In the genomic region with DNA sequence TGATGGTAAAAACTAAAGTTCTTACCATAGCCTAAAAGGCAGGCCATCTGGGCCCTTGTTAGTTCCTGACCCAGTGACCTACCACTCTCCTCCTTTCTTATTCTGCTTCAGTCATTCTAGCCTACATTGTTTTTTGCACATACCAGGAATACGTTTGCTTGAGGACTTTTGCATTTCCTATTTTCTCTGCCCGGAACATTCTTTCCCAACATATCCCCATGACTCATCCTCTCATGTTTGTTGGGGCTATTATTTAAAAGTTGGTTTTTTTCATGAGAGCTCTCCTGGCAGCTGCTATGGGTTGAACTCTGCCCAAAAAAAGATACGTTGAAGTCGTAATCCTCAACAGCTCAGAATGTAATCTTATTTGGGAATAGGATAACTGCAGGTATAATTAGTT, we compare ENCODE assay signal across 16 cellular contexts.
DNase-seq lines count a peak whose midpoint lies in the region; ATAC-seq, FAIRE-seq and TF ChIP-seq lines count a peak whose summit lies in the region.
"Had no signal": no experiment of that assay in that cellular context is flagged by ENCODE, and none has a peak within 500 bp of the region (broad histone marks: within the 10 kb centered on the region; RNA-seq: fewer than 3 reads in every experiment).

No MANE protein-coding gene starts in this region.

- H3K36me3 ChIP-seq in HUES48 (ENCODE audit: control insufficient read depth, insufficient read depth, low read length) = no peaks in the 10 kb centered on the region
- H3K36me3 ChIP-seq in gastroesophageal sphincter = no peaks in the 10 kb centered on the region
- no peaks in the 10 kb centered on the region for H3K36me3 ChIP-seq in rectal smooth muscle tissue (ENCODE audit: control insufficient read depth, insufficient read depth, low read length)
- H3K36me3 ChIP-seq: right lobe of liver had no signal

- H3K9me3 ChIP-seq in HUES48 (ENCODE audit: control insufficient read depth, insufficient read depth, low read length) (peaks cover 5% of the 10 kb centered on the region; the same call in 1 of the 2 replicates), gastroesophageal sphincter (peaks cover 0 to 11% (median 0%) of the 10 kb centered on the region in 3 donors)
- H3K9me3 ChIP-seq: right lobe of liver had no signal

- H3K4me1 ChIP-seq in HUES48 (ENCODE audit: control insufficient read depth, insufficient read depth, low read length) (peaks cover 11% of the 10 kb centered on the region; the same call in 1 of the 2 replicates), gastroesophageal sphincter (no peaks in the 10 kb centered on the region), rectal smooth muscle tissue (ENCODE audit: control insufficient read depth, insufficient read depth, low read length) (peaks cover 3% of the 10 kb centered on the region)
- H3K4me1 ChIP-seq: right lobe of liver had no signal

- TF ChIP-seq CTCF in gastroesophageal sphincter (IDR thresholded peaks at IDR 0.05) = no peak

- no peak overlapping the region for H3K4me3 ChIP-seq in HUES48 (ENCODE audit: low read depth, low read length)
- H3K4me3 ChIP-seq in gastroesophageal sphincter = no peak overlapping the region
- no peak overlapping the region for H3K4me3 ChIP-seq in rectal smooth muscle tissue (ENCODE audit: low read length)
- H3K4me3 ChIP-seq: right lobe of liver had no signal

- H3K27me3 ChIP-seq in HUES48 (ENCODE audit: control insufficient read depth, insufficient read depth, low read length) = no peaks in the 10 kb centered on the region
- H3K27me3 ChIP-seq in gastroesophageal sphincter = no peaks in the 10 kb centered on the region
- no peaks in the 10 kb centered on the region for H3K27me3 ChIP-seq in rectal smooth muscle tissue (ENCODE audit: control insufficient read depth, insufficient read depth, low read length)
- H3K27me3 ChIP-seq: right lobe of liver had no signal

- 16 to 30% methylated on average over 4 of the region's 4 CpGs for WGBS in gastroesophageal sphincter (ENCODE audit: low coverage in 1 of 2), 2 donors

- DNase-seq in astrocyte of the hippocampus (ENCODE audit: low read depth, low spot score) (peak; percentile 78), NCI-H128 (lab: John Stamatoyannopoulos, UW; ENCODE audit: unreplicated experiment) (no peak), GM12891 (ENCODE audit: insufficient read length, low spot score) (no peak)
- DNase-seq in activated naive CD4-positive, alpha-beta T cell treated with Interleukin-2 at 50 U/mL for 16 hours = no peak
- DNase-seq: activated CD4-positive, alpha-beta memory T cell treated with anti-CD3 and anti-CD28 coated beads for 36 hours; naive B cell; NCI-H1092; NCI-H2171 treated with DMSO at 0.1 percent for 48 hours; right lobe of liver; stimulated activated naive B cell treated with anti-CD40 and anti-IgM and Interleukin-4, amounts not matched to agents 10 μg/mL and 1 μg/mL and 100 μg/mL, for 72 hours had no signal

- H3K9ac ChIP-seq in HUES48 (ENCODE audit: low read depth, low read length) (no peak overlapping the region), rectal smooth muscle tissue (ENCODE audit: low read length) (no peak overlapping the region)

- no peak for TF ChIP-seq EP300 in gastroesophageal sphincter (IDR thresholded peaks at IDR 0.05)

- no peak for TF ChIP-seq POLR2A in gastroesophageal sphincter (IDR thresholded peaks at IDR 0.05)
- no peak for TF ChIP-seq POLR2A in GM12891 (IDR thresholded peaks at IDR 0.05; ENCODE audit: low read depth, low read length)

- ATAC-seq in gastroesophageal sphincter = peak; percentile 75
- ATAC-seq in HG03139 (IDR thresholded peaks at IDR 0.05; ENCODE audit: unreplicated experiment) = no peak
- ATAC-seq: right lobe of liver; stimulated activated naive B cell treated with anti-CD40 and anti-IgM and Interleukin-4, amounts not matched to agents 10 μg/mL and 1 μg/mL and 100 μg/mL, for 72 hours had no signal

- no peak for FAIRE-seq in GM12891 (lab: Jason Lieb, UNC)
- FAIRE-seq: H54, TTC549 had no signal

- H3K27ac ChIP-seq in HUES48 (ENCODE audit: low read depth, low read length) (peak overlapping the region; percentile 47), gastroesophageal sphincter (no peak overlapping the region), rectal smooth muscle tissue (ENCODE audit: low read depth, low read length) (peak overlapping the region; percentile 11)
- H3K27ac ChIP-seq: right lobe of liver had no signal

TF ChIP-seq in GM12891, 5 proteins besides CTCF, POLR2A, EP300 and RAD21:
- TF ChIP-seq TAF1 (IDR thresholded peaks at IDR 0.05; ENCODE audit: low read depth, low read length) (no peak), POLR2AphosphoS5 (IDR thresholded peaks at IDR 0.05; ENCODE audit: low read depth, low read length) (no peak), POU2F2 (IDR thresholded peaks at IDR 0.05; ENCODE audit: low read depth, low read length) (no peak), SPI1 (IDR thresholded peaks at IDR 0.05; ENCODE audit: low read depth, low read length) (no peak), PAX5 (IDR thresholded peaks at IDR 0.05; ENCODE audit: insufficient read depth, low read length, severe bottlenecking) (no peak)

Comparison
In these comparisons a context has a peak if more than half of its experiments do, and no peak if none do; other contexts are left out.
1. H3K27ac ChIP-seq: peak in HUES48 (single experiment) and rectal smooth muscle tissue (single experiment); none in gastroesophageal sphincter (0 of 4).